In genomic region chr16:6009151-6009550, GRCh38 we compare ENCODE assay signal across 19 cellular contexts.
DNase-seq lines count a peak whose midpoint lies in the region; ATAC-seq, FAIRE-seq and TF ChIP-seq lines count a peak whose summit lies in the region.
"Had no signal": no experiment of that assay in that cellular context is flagged by ENCODE, and none has a peak within 500 bp of the region (broad histone marks: within the 10 kb centered on the region; RNA-seq: fewer than 3 reads in every experiment).

No MANE protein-coding gene starts in this region.

- H3K9ac ChIP-seq in kidney (ENCODE audit: low read length in 2 of 2): no peak overlapping the region
- H3K9ac ChIP-seq: BLaER1 treated with 17β-estradiol and CSF1 and Interleukin-3, amounts not matched to agents 10 nM and 100 nM had no signal

- DNase-seq in DMS153 (lab: John Stamatoyannopoulos, UW) (peak; percentile 26), DMS79 treated with DMSO at 0.1 percent for 48 hours (lab: John Stamatoyannopoulos, UW) (peak; percentile 64), left colon (no peak), renal cortical epithelial cell (ENCODE audit: low read depth) (peak; percentile 3), kidney (no peak), left ventricle myocardium inferior (no peak)
- DNase-seq: CD4-positive, CD25-positive, alpha-beta regulatory T cell; CD8-positive, alpha-beta memory T cell; COR-L47; H9; KBM-7 had no signal

- intact Hi-C loops in left colon (cut with DNase I, micrococcal nuclease): no loop called here
- intact Hi-C loops in kidney (cut with DNase I): no loop called here
- intact Hi-C loops in left ventricle myocardium inferior (cut with micrococcal nuclease): no loop called here

- H3K4me3 ChIP-seq in kidney (ENCODE audit: low read length in 2 of 2) (no peak overlapping the region), left ventricle myocardium inferior (no peak overlapping the region)
- H3K4me3 ChIP-seq: BLaER1 treated with 17β-estradiol and CSF1 and Interleukin-3, amounts not matched to agents 10 nM and 100 nM had no signal

- H3K27ac ChIP-seq in kidney (ENCODE audit: low read depth in 2 of 2, low read length in 2 of 2) (no peak overlapping the region), left ventricle myocardium inferior (replicated peaks) (no peak overlapping the region)
- H3K27ac ChIP-seq: BLaER1 treated with 17β-estradiol and CSF1 and Interleukin-3, amounts not matched to agents 10 nM and 100 nM had no signal

- H3K36me3 ChIP-seq in kidney (ENCODE audit: control insufficient read depth in 1 of 2, insufficient read depth in 2 of 2, low read length in 2 of 2): no peaks in the 10 kb centered on the region
- no peaks in the 10 kb centered on the region for H3K36me3 ChIP-seq in left ventricle myocardium inferior
- H3K36me3 ChIP-seq: BLaER1 treated with 17β-estradiol and CSF1 and Interleukin-3, amounts not matched to agents 10 nM and 100 nM had no signal

- H3K27me3 ChIP-seq in left ventricle myocardium inferior (ENCODE audit: low read depth): peaks cover 18% of the 10 kb centered on the region
- H3K27me3 ChIP-seq: BLaER1 treated with 17β-estradiol and CSF1 and Interleukin-3, amounts not matched to agents 10 nM and 100 nM had no signal

- peak; percentile 69 for ATAC-seq in left colon
- no peak for ATAC-seq in SK-N-SH treated with all-trans-retinoic acid at 6 μM for 48 hours
- ATAC-seq: HepG2 had no signal

- TF ChIP-seq CTCF in kidney (IDR thresholded peaks at IDR 0.05; ENCODE audit: borderline replicate concordance, extremely low read depth, insufficient read depth) (no peak), left ventricle myocardium inferior (IDR thresholded peaks at IDR 0.05; ENCODE audit: borderline replicate concordance) (no peak)

- no peak for FAIRE-seq in kidney (lab: Jason Lieb, UNC)
- FAIRE-seq: D721Med, G401.6, GM12891, GM18507, H1, HepG2 had no signal

- H3K4me1 ChIP-seq in kidney (ENCODE audit: control insufficient read depth in 1 of 2, insufficient read depth in 1 of 2, low read depth in 1 of 2, low read length in 2 of 2) (no peaks in the 10 kb centered on the region), left ventricle myocardium inferior (no peaks in the 10 kb centered on the region)
- H3K4me1 ChIP-seq: BLaER1 treated with 17β-estradiol and CSF1 and Interleukin-3, amounts not matched to agents 10 nM and 100 nM had no signal

- H3K9me3 ChIP-seq in kidney (ENCODE audit: control insufficient read depth in 1 of 2, low read length in 2 of 2): peaks cover 0 to 2% of the 10 kb centered on the region in 2 donors
- peaks cover 6% of the 10 kb centered on the region for H3K9me3 ChIP-seq in left ventricle myocardium inferior (replicated peaks)
- H3K9me3 ChIP-seq: BLaER1 treated with 17β-estradiol and CSF1 and Interleukin-3, amounts not matched to agents 10 nM and 100 nM had no signal

TF ChIP-seq in SK-N-SH treated with all-trans-retinoic acid at 6 μM for 48 hours, 23 proteins besides CTCF, POLR2A, EP300 and RAD21:
- no peak for TF ChIP-seq ZNF565 (CRISPR knock-in tag; conservative IDR thresholded peaks at IDR 0.05; ENCODE audit: low read depth)
- no peak for TF ChIP-seq ISL1 (CRISPR knock-in tag; IDR thresholded peaks at IDR 0.05)
- no peak for TF ChIP-seq ZFP3 (CRISPR knock-in tag; IDR thresholded peaks at IDR 0.05)
- no peak for TF ChIP-seq ZC3H10 (CRISPR knock-in tag; IDR thresholded peaks at IDR 0.05)
- TF ChIP-seq ESRRG (CRISPR knock-in tag; IDR thresholded peaks at IDR 0.05): no peak
- no peak for TF ChIP-seq SNAI2 (CRISPR knock-in tag; IDR thresholded peaks at IDR 0.05)
- no peak for TF ChIP-seq CSDC2 (CRISPR knock-in tag; IDR thresholded peaks at IDR 0.05)
- no peak for TF ChIP-seq TCF4 (CRISPR knock-in tag; IDR thresholded peaks at IDR 0.05; ENCODE audit: borderline replicate concordance)
- TF ChIP-seq TSHZ2 (CRISPR knock-in tag; IDR thresholded peaks at IDR 0.05): no peak
- TF ChIP-seq CREB5 (CRISPR knock-in tag; IDR thresholded peaks at IDR 0.05; ENCODE audit: low read depth): no peak
- TF ChIP-seq TOX (CRISPR knock-in tag; IDR thresholded peaks at IDR 0.05; ENCODE audit: borderline replicate concordance): no peak
- no peak for TF ChIP-seq CSRNP3 (CRISPR knock-in tag; IDR thresholded peaks at IDR 0.05)
- TF ChIP-seq ZFP30 (CRISPR knock-in tag; IDR thresholded peaks at IDR 0.05): no peak
- TF ChIP-seq PATZ1 (CRISPR knock-in tag; IDR thresholded peaks at IDR 0.05; ENCODE audit: borderline replicate concordance): no peak

Comparison
In these comparisons a context has a peak if more than half of its experiments do, and no peak if none do; other contexts are left out.
1. DNase-seq: peak in DMS153 (single experiment), DMS79 treated with DMSO at 0.1 percent for 48 hours (single experiment) and renal cortical epithelial cell (single experiment); none in left colon (0 of 2), kidney (single experiment) and left ventricle myocardium inferior (single experiment).